Comparison of ENCODE assay signal across 10 cellular contexts in the genomic region with DNA sequence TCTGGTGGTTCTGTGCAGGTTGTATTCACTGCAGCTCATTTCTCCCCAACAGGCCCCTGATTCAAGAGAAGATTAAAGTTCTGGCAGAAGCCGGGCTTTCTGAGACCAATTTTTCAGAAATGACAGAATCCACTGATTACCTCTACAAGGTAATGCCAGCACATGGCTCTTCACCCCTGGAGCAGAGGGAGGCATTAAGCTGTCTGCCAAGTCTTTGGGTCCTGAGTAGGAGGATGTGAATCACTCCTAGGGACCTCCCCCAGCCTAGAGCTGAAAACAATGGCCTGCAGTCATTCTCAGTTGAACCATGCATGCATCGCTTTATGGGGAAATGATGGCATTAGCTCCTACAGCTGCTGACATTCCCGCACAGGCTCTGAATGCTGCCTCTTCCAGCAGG. TPM values are rescaled to one million over a fixed set of nuclear protein-coding genes. Genes with fewer than 3 reads are reported as not detected.
A peak's percentile ranks its signal among the peaks of the same experiment; 100 is the strongest.
DNase-seq lines count a peak whose midpoint lies in the region; ATAC-seq, FAIRE-seq and TF ChIP-seq lines count a peak whose summit lies in the region.
"Had no signal": no experiment of that assay in that cellular context is flagged by ENCODE, and none has a peak within 500 bp of the region (broad histone marks: within the 10 kb centered on the region; RNA-seq: fewer than 3 reads in every experiment).

No MANE protein-coding gene starts in this region.

- TF ChIP-seq CTCF in kidney epithelial cell (IDR thresholded peaks at IDR 0.05; ENCODE audit: insufficient read depth, low read length, poor library complexity, severe bottlenecking): no peak

- H3K4me3 ChIP-seq in kidney epithelial cell (ENCODE audit: low read depth, low read length): no peak overlapping the region

- DNase-seq in A172 (ENCODE audit: low spot score) (peak; percentile 92), H54 (ENCODE audit: insufficient read length, low spot score) (peak; percentile 78), amniotic epithelial cell (ENCODE audit: low read depth) (peak; percentile 71), kidney epithelial cell (ENCODE audit: low read depth) (peak; percentile 81), KG1 (lab: John Stamatoyannopoulos, UW) (no peak), GM19240 (ENCODE audit: insufficient read length, low spot score) (no peak)
- DNase-seq in activated CD8-positive, alpha-beta memory T cell treated with anti-CD3 and anti-CD28 coated beads, Interleukin-2, amount 50 U/mL, for 48 hours: no peak
- DNase-seq: Caco-2 had no signal

- no peaks in the 10 kb centered on the region for H3K27me3 ChIP-seq in kidney epithelial cell (ENCODE audit: control insufficient read depth, insufficient read depth, low read length)

- TF ChIP-seq POLR2A in H54 (IDR thresholded peaks at IDR 0.05; ENCODE audit: low read depth, low read length): no peak

- ATAC-seq in GM18498 (IDR thresholded peaks at IDR 0.05; ENCODE audit: unreplicated experiment): no peak

- peaks cover 2% of the 10 kb centered on the region for H3K36me3 ChIP-seq in kidney epithelial cell (ENCODE audit: control insufficient read depth, insufficient read depth, low read length)

- peak; percentile 96 for FAIRE-seq in H54 (lab: Jason Lieb, UNC)
- FAIRE-seq: islet of Langerhans had no signal

RNA-seq across cellular contexts. Expression of a gene that starts 20.5 kb away (rescaled TPM):
- total RNA-seq in A172 (2014; rRNA removed; shearing (Covaris generic)): 1,184 and 1,454 TPM in 2 replicates
- total RNA-seq in kidney epithelial cell: 2,564 and 2,634 TPM in 2 replicates

Comparison
In these comparisons a context has a peak if more than half of its experiments do, and no peak if none do; other contexts are left out.
1. DNase-seq: peak in A172 (single experiment), H54 (single experiment), amniotic epithelial cell (single experiment) and kidney epithelial cell (single experiment); none in activated CD8-positive, alpha-beta memory T cell treated with anti-CD3 and anti-CD28 coated beads, Interleukin-2, amount 50 U/mL, for 48 hours (single experiment), KG1 (single experiment) and GM19240 (single experiment).